Comparison of ENCODE assay signal across 24 cellular contexts in the genomic region with DNA sequence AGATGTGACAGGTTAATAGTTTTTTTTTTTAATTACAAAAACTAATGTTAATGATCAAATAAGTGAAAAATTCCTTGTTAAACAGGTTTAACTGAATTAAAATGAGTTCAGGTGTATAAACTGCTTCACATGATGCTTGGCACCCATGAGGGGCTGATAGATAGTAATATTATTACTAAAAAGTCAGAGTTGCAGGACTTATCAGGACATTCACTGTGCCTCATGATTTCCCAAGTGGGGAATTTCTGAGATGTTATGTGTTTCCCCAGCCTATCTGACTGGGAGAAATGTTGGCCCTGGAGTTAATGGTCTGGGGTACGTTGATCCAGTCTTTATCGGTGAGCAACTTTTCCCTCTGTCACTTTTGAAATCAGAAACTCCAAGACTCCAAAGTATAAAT.
DNase-seq lines count a peak whose midpoint lies in the region; ATAC-seq and TF ChIP-seq lines count a peak whose summit lies in the region.
"Had no signal": no experiment of that assay in that cellular context is flagged by ENCODE, and none has a peak within 500 bp of the region (broad histone marks: within the 10 kb centered on the region; RNA-seq: fewer than 3 reads in every experiment).

No MANE protein-coding gene starts in this region.

- H3K9me3 Mint-ChIP-seq in stimulated activated memory B cell treated with anti-CD40 and anti-IgM and Interleukin-4, amounts not matched to agents 10 μg/mL and 1 μg/mL and 100 μg/mL, for 72 hours = no peaks in the 10 kb centered on the region
- H3K9me3 Mint-ChIP-seq: CD4-positive, alpha-beta memory T cell; CD4-positive, CD25-positive, alpha-beta regulatory T cell; CD8-positive, alpha-beta memory T cell had no signal

- TF ChIP-seq CTCF in HEK293 (tag by site-specific recombination; IDR thresholded peaks at IDR 0.05) = no peak
- no peak for TF ChIP-seq CTCF in OCI-LY7 (conservative IDR thresholded peaks at IDR 0.05; ENCODE audit: low read length)

- no peaks in the 10 kb centered on the region for H3K4me1 ChIP-seq in HEK293 (ENCODE audit: control insufficient read depth, insufficient read depth, low read length)
- H3K4me1 ChIP-seq in OCI-LY7 (ENCODE audit: insufficient read depth, low read length, poor library complexity, severe bottlenecking) = peaks cover 5% of the 10 kb centered on the region
- H3K4me1 ChIP-seq: A549, BE2C, BLaER1 had no signal

- CTCF ChIA-PET in HEK293 (lab: Yijun Ruan, JAX) = no interaction called here
- CTCF ChIA-PET in OCI-LY7 (lab: Charles Lee; ENCODE audit: unreplicated experiment) = no interaction called here

- peaks cover 24% of the 10 kb centered on the region for H3K4me1 Mint-ChIP-seq in stimulated activated memory B cell treated with anti-CD40 and anti-IgM and Interleukin-4, amounts not matched to agents 10 μg/mL and 1 μg/mL and 100 μg/mL, for 72 hours
- H3K4me1 Mint-ChIP-seq: CD14-positive monocyte; CD4-positive, alpha-beta memory T cell; CD4-positive, CD25-positive, alpha-beta regulatory T cell; CD8-positive, alpha-beta memory T cell had no signal

- H3K27ac ChIP-seq in HEK293 (ENCODE audit: extremely low read depth, low read depth, low read length) (no peak overlapping the region), OCI-LY7 (ENCODE audit: low read depth, low read length, poor library complexity, severe bottlenecking) (no peak overlapping the region)
- H3K27ac ChIP-seq: 22Rv1, A549, BLaER1 had no signal

- H3K79me2 ChIP-seq in OCI-LY7 (ENCODE audit: insufficient read depth, low read depth, low read length) = peaks cover 12% of the 10 kb centered on the region; the same call in 1 of the 2 replicates

- no peaks in the 10 kb centered on the region for H3K9me2 ChIP-seq in OCI-LY7 (ENCODE audit: insufficient read depth, low read length)

- TSS peak; percentile 13 for BruUV-seq in OCI-LY7 (replicated peaks; lab: Mats Ljungman, UMichigan)

- no peak overlapping the region for H3K4me3 Mint-ChIP-seq in stimulated activated memory B cell treated with anti-CD40 and anti-IgM and Interleukin-4, amounts not matched to agents 10 μg/mL and 1 μg/mL and 100 μg/mL, for 72 hours
- H3K4me3 Mint-ChIP-seq: CD14-positive monocyte; CD4-positive, alpha-beta memory T cell; CD4-positive, CD25-positive, alpha-beta regulatory T cell; CD8-positive, alpha-beta memory T cell had no signal

- H4K20me1 ChIP-seq in OCI-LY7 (ENCODE audit: insufficient read depth, low read length) = peaks cover 3% of the 10 kb centered on the region; the same call in 1 of the 2 replicates
- H4K20me1 ChIP-seq: BLaER1 had no signal

- DNase-seq in OCI-LY7 (ENCODE audit: low spot score) = no peak
- DNase-seq in SK-N-DZ (ENCODE audit: low spot score) = no peak
- DNase-seq in NCI-H1092 treated with DMSO at 0.1 percent for 48 hours (lab: John Stamatoyannopoulos, UW) = no peak
- DNase-seq: AML-193; BE2C; C1 segment of cervical spinal cord; CD4-positive, alpha-beta memory T cell; CD4-positive, CD25-positive, alpha-beta regulatory T cell; CD8-positive, alpha-beta memory T cell; COR-L47; DMS 273 treated with DMSO at 0.1 percent for 48 hours; DMS153; DMS53; DMS79; DND-41; EL; GDM1 had no signal

- intact Hi-C loops in OCI-LY7 (cut with micrococcal nuclease; ENCODE audit: unreplicated experiment) = loop anchor here (10.0 kb wide), 1 partner anchor 256 kb away; no protein-coding TSS in a partner anchor

- ATAC-seq in stimulated activated memory B cell treated with anti-CD40 and anti-IgM and Interleukin-4, amounts not matched to agents 10 μg/mL and 1 μg/mL and 100 μg/mL, for 72 hours = no peak
- ATAC-seq: A549, GM12878 had no signal

- POLR2A ChIA-PET in HEK293 (lab: Yijun Ruan, JAX) = no interaction called here
- POLR2A ChIA-PET in OCI-LY7 (lab: Charles Lee) = no interaction called here

- H3K4me2 ChIP-seq in OCI-LY7 (ENCODE audit: low read length) = no peak overlapping the region
- H3K4me2 ChIP-seq: A549, BLaER1 had no signal

- H3K36me3 ChIP-seq in HEK293 (ENCODE audit: control insufficient read depth in 2 of 2, insufficient read depth in 1 of 2, low read length in 2 of 2) = no peaks in the 10 kb centered on the region
- peaks cover 95% of the 10 kb centered on the region for H3K36me3 ChIP-seq in OCI-LY7 (ENCODE audit: insufficient read depth, low read length)
- H3K36me3 ChIP-seq: BE2C had no signal

- H3K4me3 ChIP-seq in HEK293 (ENCODE audit: low read depth, low read length) = no peak overlapping the region
- no peak overlapping the region for H3K4me3 ChIP-seq in OCI-LY7 (ENCODE audit: low read depth, low read length, poor library complexity, severe bottlenecking)
- H3K4me3 ChIP-seq: A549, BLaER1, GM12878 had no signal

- H2AFZ ChIP-seq in OCI-LY7 (ENCODE audit: low read length) = no peak overlapping the region

- no peaks in the 10 kb centered on the region for H3K9me3 ChIP-seq in HEK293 (ENCODE audit: control insufficient read depth, insufficient read depth, low read depth, low read length)
- no peaks in the 10 kb centered on the region for H3K9me3 ChIP-seq in OCI-LY7 (ENCODE audit: low read length)
- H3K9me3 ChIP-seq: A549, BE2C, BLaER1 had no signal

- H3K36me3 Mint-ChIP-seq in stimulated activated memory B cell treated with anti-CD40 and anti-IgM and Interleukin-4, amounts not matched to agents 10 μg/mL and 1 μg/mL and 100 μg/mL, for 72 hours = peaks cover 66% of the 10 kb centered on the region
- H3K36me3 Mint-ChIP-seq: CD4-positive, alpha-beta memory T cell; CD4-positive, CD25-positive, alpha-beta regulatory T cell had no signal

- peak overlapping the region; percentile 60 for H3K27ac Mint-ChIP-seq in stimulated activated memory B cell treated with anti-CD40 and anti-IgM and Interleukin-4, amounts not matched to agents 10 μg/mL and 1 μg/mL and 100 μg/mL, for 72 hours
- H3K27ac Mint-ChIP-seq: CD4-positive, alpha-beta memory T cell; CD4-positive, CD25-positive, alpha-beta regulatory T cell; CD8-positive, alpha-beta memory T cell had no signal

- no peaks in the 10 kb centered on the region for H3K27me3 Mint-ChIP-seq in stimulated activated memory B cell treated with anti-CD40 and anti-IgM and Interleukin-4, amounts not matched to agents 10 μg/mL and 1 μg/mL and 100 μg/mL, for 72 hours
- H3K27me3 Mint-ChIP-seq: CD4-positive, alpha-beta memory T cell; CD4-positive, CD25-positive, alpha-beta regulatory T cell had no signal

TF ChIP-seq in HEK293, 187 proteins besides CTCF, POLR2A, EP300 and RAD21:
- TF ChIP-seq ZNF239 (tag by site-specific recombination; IDR thresholded peaks at IDR 0.05) = peak; percentile 92
- no peak for TF ChIP-seq ZNF560 (tag by site-specific recombination; IDR thresholded peaks at IDR 0.05; ENCODE audit: borderline replicate concordance)
- no peak for TF ChIP-seq ZEB2 (tag by site-specific recombination; IDR thresholded peaks at IDR 0.05)
- TF ChIP-seq, protein P1, sequence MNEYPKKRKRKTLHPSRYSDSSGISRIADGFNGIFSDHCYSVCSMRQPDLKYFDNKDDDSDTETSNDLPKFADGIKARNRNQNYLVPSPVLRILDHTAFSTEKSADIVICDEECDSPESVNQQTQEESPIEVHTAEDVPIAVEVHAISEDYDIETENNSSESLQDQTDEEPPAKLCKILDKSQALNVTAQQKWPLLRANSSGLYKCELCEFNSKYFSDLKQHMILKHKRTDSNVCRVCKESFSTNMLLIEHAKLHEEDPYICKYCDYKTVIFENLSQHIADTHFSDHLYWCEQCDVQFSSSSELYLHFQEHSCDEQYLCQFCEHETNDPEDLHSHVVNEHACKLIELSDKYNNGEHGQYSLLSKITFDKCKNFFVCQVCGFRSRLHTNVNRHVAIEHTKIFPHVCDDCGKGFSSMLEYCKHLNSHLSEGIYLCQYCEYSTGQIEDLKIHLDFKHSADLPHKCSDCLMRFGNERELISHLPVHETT (tag by site-specific recombination; IDR thresholded peaks at IDR 0.05) = no peak
- TF ChIP-seq ZNF473 (tag by site-specific recombination; IDR thresholded peaks at IDR 0.05) = no peak
- TF ChIP-seq ZNF843 (tag by site-specific recombination; IDR thresholded peaks at IDR 0.05) = no peak
